Comparison of ENCODE assay signal across 1 cellular context in genomic region chr3:80542476-80542875, GRCh38.
TF ChIP-seq lines count a peak whose summit lies in the region.

No MANE protein-coding gene starts in this region.

TF ChIP-seq in SK-N-SH, 30 proteins besides CTCF, POLR2A, EP300 and RAD21 (continued from another document):
- TF ChIP-seq REST (IDR thresholded peaks at IDR 0.05; ENCODE audit: low read depth, low read length) (no peak), TEAD4 (IDR thresholded peaks at IDR 0.05; ENCODE audit: borderline replicate concordance, insufficient read depth) (no peak), FOSL2 (IDR thresholded peaks at IDR 0.05; ENCODE audit: borderline replicate concordance, low read depth) (no peak), RFX5 (IDR thresholded peaks at IDR 0.05; ENCODE audit: low read length) (no peak), RXRA (IDR thresholded peaks at IDR 0.05; ENCODE audit: borderline replicate concordance, low read depth) (no peak), MAX (IDR thresholded peaks at IDR 0.05; ENCODE audit: low read depth) (no peak), NFIC (IDR thresholded peaks at IDR 0.05; ENCODE audit: borderline replicate concordance) (no peak), EZH2phosphoT487 (IDR thresholded peaks at IDR 0.05; ENCODE audit: borderline replicate concordance, low read depth) (no peak), PBX3 (IDR thresholded peaks at IDR 0.05) (no peak), RCOR1 (IDR thresholded peaks at IDR 0.05; ENCODE audit: low read length) (no peak), CHD2 (IDR thresholded peaks at IDR 0.05; ENCODE audit: low read length, partially characterized antibody) (no peak), GABPA (IDR thresholded peaks at IDR 0.05; ENCODE audit: low read depth) (no peak), GATA2 (CRISPR knock-in tag; IDR thresholded peaks at IDR 0.05) (no peak), ELF1 (IDR thresholded peaks at IDR 0.05) (no peak), SMC3 (IDR thresholded peaks at IDR 0.05; ENCODE audit: low read depth, low read length) (no peak), TAF1 (IDR thresholded peaks at IDR 0.05; ENCODE audit: borderline replicate concordance, low read depth, low read length) (no peak), POLR2AphosphoS5 (IDR thresholded peaks at IDR 0.05; ENCODE audit: low read depth, low read length) (no peak), FOXM1 (IDR thresholded peaks at IDR 0.05; ENCODE audit: low read depth) (no peak), ZBTB33 (IDR thresholded peaks at IDR 0.05; ENCODE audit: borderline replicate concordance, low read depth) (no peak)
